ENCODE assay signal across 29 cellular contexts in the genomic region with DNA sequence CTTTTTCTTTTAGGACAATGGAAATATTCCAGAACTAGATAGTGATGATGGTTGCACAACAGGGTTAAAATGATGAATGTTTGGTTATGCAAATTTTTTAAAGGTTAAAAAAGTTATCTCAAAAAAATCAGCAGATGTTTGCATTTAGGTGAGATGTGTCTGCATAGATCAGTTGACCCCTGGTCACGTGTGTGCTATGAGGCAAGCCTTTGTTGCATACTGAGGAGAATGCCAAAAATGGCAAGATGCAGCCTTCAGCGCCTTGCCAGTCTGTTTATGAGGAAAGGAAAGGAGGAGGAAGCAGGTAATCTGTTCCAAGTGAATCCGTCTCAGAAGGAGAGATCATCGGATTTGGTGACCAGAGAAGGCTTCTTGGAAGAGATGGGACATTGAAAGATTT. TPM values are rescaled to one million over a fixed set of nuclear protein-coding genes. Genes with fewer than 3 reads are reported as not detected.
"Had no signal": no experiment of that assay in that cellular context is flagged by ENCODE, and none has a peak within 500 bp of the region (broad histone marks: within the 10 kb centered on the region; RNA-seq: fewer than 3 reads in every experiment).

No MANE protein-coding gene starts in this region.

- H3K27ac Mint-ChIP-seq: endodermal cell; mesothelial cell of epicardium; naive B cell; natural killer cell treated with Interleukin-12 subunit alpha and Interleukin-12 subunit beta and Interleukin-15 and Interleukin-18, amount 100 ng/mL, for 72 hours; neural progenitor cell; stimulated activated effector memory CD8-positive, alpha-beta T cell treated with anti-CD3 and anti-CD28 coated beads, Interleukin-12 subunit alpha, Interleukin-12 subunit beta, amount 100 ng/mL, for 72 hours had no signal

- H3K4me1 Mint-ChIP-seq: mesothelial cell of epicardium; naive B cell; stimulated activated effector memory CD8-positive, alpha-beta T cell treated with anti-CD3 and anti-CD28 coated beads, Interleukin-12 subunit alpha, Interleukin-12 subunit beta, amount 100 ng/mL, for 72 hours had no signal

- H3K9me3 Mint-ChIP-seq: endodermal cell; mesothelial cell of epicardium; naive B cell; natural killer cell treated with Interleukin-12 subunit alpha and Interleukin-12 subunit beta and Interleukin-15 and Interleukin-18, amount 100 ng/mL, for 72 hours; neural progenitor cell; stimulated activated effector memory CD8-positive, alpha-beta T cell treated with anti-CD3 and anti-CD28 coated beads, Interleukin-12 subunit alpha, Interleukin-12 subunit beta, amount 100 ng/mL, for 72 hours had no signal

- H3K27ac ChIP-seq: epithelial cell of prostate, gastrocnemius medialis, neural progenitor cell, prostate gland, right atrium auricular region, stomach, thoracic aorta, tibial nerve, upper lobe of left lung had no signal

- FAIRE-seq: colon, keratinocyte, urothelium cell line had no signal

- ATAC-seq: esophagus mucosa; gastrocnemius medialis; left lobe of liver; mucosa of descending colon; natural killer cell treated with Interleukin-12 subunit alpha and Interleukin-12 subunit beta and Interleukin-15 and Interleukin-18, amount 100 ng/mL, for 72 hours; sciatic nerve; stimulated activated effector memory CD8-positive, alpha-beta T cell treated with anti-CD3 and anti-CD28 coated beads, Interleukin-12 subunit alpha, Interleukin-12 subunit beta, amount 100 ng/mL, for 72 hours had no signal

- DNase-seq: effector CD8-positive, alpha-beta T cell; endodermal cell; foreskin fibroblast; gastrocnemius medialis; head of caudate nucleus; mesenchymal stem cell; mucosa of descending colon; naive B cell; stimulated activated CD4-positive, alpha-beta T cell treated with anti-CD3 and anti-CD28 coated beads, Interleukin-12 subunit alpha, Interleukin-12 subunit beta, amount 100 ng/mL, for 4 hours; stimulated activated CD4-positive, alpha-beta T cell treated with anti-CD3 and anti-CD28 coated beads, Interleukin-1b, Interleukin-23, amount 100 ng/mL, for 48 hours; stimulated activated CD4-positive, alpha-beta T cell treated with anti-CD3 and anti-CD28 coated beads, Interleukin-4, amount 100 ng/mL, for 24 hours; stimulated activated naive CD4-positive, alpha-beta T cell treated with Interleukin-2 at 50 U/mL for 16 hours; stomach; upper lobe of left lung had no signal

- H3K4me3 Mint-ChIP-seq: endodermal cell; mesothelial cell of epicardium; naive B cell; natural killer cell treated with Interleukin-12 subunit alpha and Interleukin-12 subunit beta and Interleukin-15 and Interleukin-18, amount 100 ng/mL, for 72 hours; neural progenitor cell; stimulated activated effector memory CD8-positive, alpha-beta T cell treated with anti-CD3 and anti-CD28 coated beads, Interleukin-12 subunit alpha, Interleukin-12 subunit beta, amount 100 ng/mL, for 72 hours had no signal

- H3K36me3 Mint-ChIP-seq: mesothelial cell of epicardium; naive B cell; natural killer cell treated with Interleukin-12 subunit alpha and Interleukin-12 subunit beta and Interleukin-15 and Interleukin-18, amount 100 ng/mL, for 72 hours; stimulated activated effector memory CD8-positive, alpha-beta T cell treated with anti-CD3 and anti-CD28 coated beads, Interleukin-12 subunit alpha, Interleukin-12 subunit beta, amount 100 ng/mL, for 72 hours had no signal

RNA-seq across cellular contexts. Expression of a gene that starts 11.9 kb away (rescaled TPM):
- total RNA-seq: natural killer cell treated with Interleukin-12 subunit alpha and Interleukin-12 subunit beta and Interleukin-15 and Interleukin-18, amount 100 ng/mL, for 72 hours had no signal
